ENCODE assay signal across 10 cellular contexts in the genomic region with DNA sequence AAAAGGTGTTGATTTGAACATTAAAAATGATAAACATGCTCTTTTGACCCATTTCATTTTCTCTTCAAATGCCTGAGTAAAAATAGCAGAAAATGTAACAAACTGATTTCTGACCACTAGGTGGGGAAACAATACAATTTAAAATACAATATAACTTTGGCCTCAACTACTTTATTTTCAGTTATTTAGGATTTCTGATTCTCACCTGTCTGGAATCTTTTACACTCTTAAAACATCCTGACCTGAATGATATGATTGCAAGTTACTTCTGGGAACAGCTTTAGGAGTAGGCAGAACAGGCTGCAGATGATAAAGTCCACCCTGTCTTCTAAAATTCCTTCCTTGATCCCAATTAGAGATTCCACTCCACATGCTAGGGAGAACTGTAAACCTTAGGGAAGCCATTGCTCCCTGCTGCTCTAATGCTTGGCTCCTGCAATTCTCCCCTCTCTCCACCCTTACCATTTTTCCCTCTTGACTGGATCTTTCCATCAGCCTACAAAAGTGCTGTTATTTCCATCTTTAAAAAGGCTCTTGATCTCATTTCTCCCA.
A peak's percentile ranks its signal among the peaks of the same experiment; 100 is the strongest.
DNase-seq lines count a peak whose midpoint lies in the region; TF ChIP-seq lines count a peak whose summit lies in the region.
"Had no signal": no experiment of that assay in that cellular context is flagged by ENCODE, and none has a peak within 500 bp of the region (broad histone marks: within the 10 kb centered on the region; RNA-seq: fewer than 3 reads in every experiment).

No MANE protein-coding gene starts in this region.

- no peaks in the 10 kb centered on the region for H3K9me3 Mint-ChIP-seq in activated T-helper 2 cell treated with anti-CD3 and anti-CD28 coated beads, Interferon-gamma antibody, Interleukin-2, Interleukin-4, amounts not matched to agents 10 μg/mL and 5 μg/mL and 100 μg/mL, durations not matched to agents 14 hours and 24 hours and 36 hours
- H3K9me3 Mint-ChIP-seq: activated B cell treated with CpG ODN at 0.5 μM for 24 hours, memory B cell had no signal

- H3K27ac ChIP-seq in C4-2B: no peak overlapping the region
- H3K27ac ChIP-seq in HL-60 (replicated peaks): no peak overlapping the region
- no peak overlapping the region for H3K27ac ChIP-seq in liver (ENCODE audit: low read depth in 1 of 2, low read length in 2 of 2)

- no peaks in the 10 kb centered on the region for H3K36me3 ChIP-seq in liver (ENCODE audit: control insufficient read depth in 4 of 4, insufficient read depth in 3 of 4, low read depth in 1 of 4, low read length in 3 of 4)

- intact Hi-C loops in activated T-helper 2 cell treated with anti-CD3 and anti-CD28 coated beads, Interferon-gamma antibody, Interleukin-2, Interleukin-4, amounts not matched to agents 10 μg/mL and 5 μg/mL and 100 μg/mL, durations not matched to agents 14 hours and 24 hours and 36 hours (cut with micrococcal nuclease): loop anchor here (1.0 to 10.0 kb wide), 4 partner anchors 16 to 396 kb away; no protein-coding TSS in a partner anchor

- no peaks in the 10 kb centered on the region for H3K9me3 ChIP-seq in liver (ENCODE audit: control insufficient read depth in 4 of 4, low read length in 3 of 4)

- no peak for DNase-seq in HL-60 (ENCODE audit: low read depth in 1 of 2, low spot score in 1 of 2)
- no peak for DNase-seq in activated T-helper 2 cell treated with anti-CD3 and anti-CD28 coated beads, Interferon-gamma antibody, Interleukin-2, Interleukin-4, amounts not matched to agents 10 μg/mL and 5 μg/mL and 100 μg/mL, durations not matched to agents 14 hours and 24 hours and 36 hours (ENCODE audit: low spot score)
- no peak for DNase-seq in stimulated activated CD8-positive, alpha-beta memory T cell treated with anti-CD3 and anti-CD28 coated beads, Interleukin-4, amount 100 ng/mL, for 48 hours
- DNase-seq in NCI-H128 (lab: John Stamatoyannopoulos, UW; ENCODE audit: unreplicated experiment): no peak
- DNase-seq in stimulated activated CD4-positive, alpha-beta T cell treated with anti-CD3 and anti-CD28 coated beads, Interleukin-4, amount 100 ng/mL, for 4 hours: no peak
- DNase-seq in hepatic stellate cell (ENCODE audit: low spot score): no peak
- DNase-seq: activated B cell treated with CpG ODN at 0.5 μM for 24 hours had no signal

- H3K4me1 ChIP-seq in liver (ENCODE audit: control insufficient read depth in 4 of 4, insufficient read depth in 4 of 4, low read length in 3 of 4): no peaks in the 10 kb centered on the region

- no peaks in the 10 kb centered on the region for H3K27me3 Mint-ChIP-seq in activated T-helper 2 cell treated with anti-CD3 and anti-CD28 coated beads, Interferon-gamma antibody, Interleukin-2, Interleukin-4, amounts not matched to agents 10 μg/mL and 5 μg/mL and 100 μg/mL, durations not matched to agents 14 hours and 24 hours and 36 hours (ENCODE audit: low read depth)
- H3K27me3 Mint-ChIP-seq: activated B cell treated with CpG ODN at 0.5 μM for 24 hours, memory B cell had no signal

- H3K27me3 ChIP-seq in HL-60 (ENCODE audit: insufficient read depth, poor library complexity, severe bottlenecking) (no peaks in the 10 kb centered on the region), liver (ENCODE audit: control insufficient read depth in 4 of 4, insufficient read depth in 4 of 4, low read length in 3 of 4) (no peaks in the 10 kb centered on the region)

- TF ChIP-seq RAD21 in liver (IDR thresholded peaks at IDR 0.05): peak; percentile 63 to 64

- H3K4me3 ChIP-seq in HL-60 (replicated peaks; ENCODE audit: insufficient read depth, low read length): no peak overlapping the region
- no peak overlapping the region for H3K4me3 ChIP-seq in liver (ENCODE audit: low read depth in 1 of 3, low read length in 3 of 3)

- peak overlapping the region; percentile 52 for H3K27ac Mint-ChIP-seq in activated T-helper 2 cell treated with anti-CD3 and anti-CD28 coated beads, Interferon-gamma antibody, Interleukin-2, Interleukin-4, amounts not matched to agents 10 μg/mL and 5 μg/mL and 100 μg/mL, durations not matched to agents 14 hours and 24 hours and 36 hours
- H3K27ac Mint-ChIP-seq: activated B cell treated with CpG ODN at 0.5 μM for 24 hours had no signal

- no peak overlapping the region for H3K9ac ChIP-seq in liver (ENCODE audit: low read depth in 1 of 2, low read length in 2 of 2)

- TF ChIP-seq CTCF in C4-2B (conservative IDR thresholded peaks at IDR 0.05) (peak; percentile 52), HL-60 (IDR thresholded peaks at IDR 0.05; ENCODE audit: insufficient read depth, low read length) (peak; percentile 3), liver (IDR thresholded peaks at IDR 0.05; ENCODE audit: low read depth, low read length, missing input control) (peak; percentile 26)

- peaks cover 42% of the 10 kb centered on the region for H3K4me1 Mint-ChIP-seq in activated T-helper 2 cell treated with anti-CD3 and anti-CD28 coated beads, Interferon-gamma antibody, Interleukin-2, Interleukin-4, amounts not matched to agents 10 μg/mL and 5 μg/mL and 100 μg/mL, durations not matched to agents 14 hours and 24 hours and 36 hours (ENCODE audit: low read depth)

- H3K4me3 Mint-ChIP-seq in activated T-helper 2 cell treated with anti-CD3 and anti-CD28 coated beads, Interferon-gamma antibody, Interleukin-2, Interleukin-4, amounts not matched to agents 10 μg/mL and 5 μg/mL and 100 μg/mL, durations not matched to agents 14 hours and 24 hours and 36 hours (ENCODE audit: low read depth): no peak overlapping the region
- H3K4me3 Mint-ChIP-seq: activated B cell treated with CpG ODN at 0.5 μM for 24 hours, memory B cell had no signal

- H3K36me3 Mint-ChIP-seq in activated T-helper 2 cell treated with anti-CD3 and anti-CD28 coated beads, Interferon-gamma antibody, Interleukin-2, Interleukin-4, amounts not matched to agents 10 μg/mL and 5 μg/mL and 100 μg/mL, durations not matched to agents 14 hours and 24 hours and 36 hours (ENCODE audit: low read depth): peaks cover 47% of the 10 kb centered on the region
- H3K36me3 Mint-ChIP-seq: memory B cell had no signal

TF ChIP-seq in liver, 16 proteins besides CTCF, POLR2A, EP300 and RAD21:
- TF ChIP-seq, protein P1, sequence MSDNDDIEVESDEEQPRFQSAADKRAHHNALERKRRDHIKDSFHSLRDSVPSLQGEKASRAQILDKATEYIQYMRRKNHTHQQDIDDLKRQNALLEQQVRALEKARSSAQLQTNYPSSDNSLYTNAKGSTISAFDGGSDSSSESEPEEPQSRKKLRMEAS (IDR thresholded peaks at IDR 0.05): no peak
- TF ChIP-seq FOXA2 (IDR thresholded peaks at IDR 0.05) (no peak), HNF4G (IDR thresholded peaks at IDR 0.05) (no peak), RXRA (IDR thresholded peaks at IDR 0.05) (no peak), EGR1 (IDR thresholded peaks at IDR 0.05; ENCODE audit: low read depth in 2 of 2) (no peak), FOXA1 (IDR thresholded peaks at IDR 0.05) (no peak), GABPA (IDR thresholded peaks at IDR 0.05 in 1 of 2, conservative IDR thresholded peaks at IDR 0.05 in 1 of 2) (no peak), JUND (IDR thresholded peaks at IDR 0.05) (no peak), TAF1 (conservative IDR thresholded peaks at IDR 0.05) (no peak)
- TF ChIP-seq, protein P2, sequence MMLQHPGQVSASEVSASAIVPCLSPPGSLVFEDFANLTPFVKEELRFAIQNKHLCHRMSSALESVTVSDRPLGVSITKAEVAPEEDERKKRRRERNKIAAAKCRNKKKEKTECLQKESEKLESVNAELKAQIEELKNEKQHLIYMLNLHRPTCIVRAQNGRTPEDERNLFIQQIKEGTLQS (IDR thresholded peaks at IDR 0.05): no peak
TF ChIP-seq in liver: peak in this region for 0.
